Comparison of ENCODE assay signal across 19 cellular contexts in the genomic region with DNA sequence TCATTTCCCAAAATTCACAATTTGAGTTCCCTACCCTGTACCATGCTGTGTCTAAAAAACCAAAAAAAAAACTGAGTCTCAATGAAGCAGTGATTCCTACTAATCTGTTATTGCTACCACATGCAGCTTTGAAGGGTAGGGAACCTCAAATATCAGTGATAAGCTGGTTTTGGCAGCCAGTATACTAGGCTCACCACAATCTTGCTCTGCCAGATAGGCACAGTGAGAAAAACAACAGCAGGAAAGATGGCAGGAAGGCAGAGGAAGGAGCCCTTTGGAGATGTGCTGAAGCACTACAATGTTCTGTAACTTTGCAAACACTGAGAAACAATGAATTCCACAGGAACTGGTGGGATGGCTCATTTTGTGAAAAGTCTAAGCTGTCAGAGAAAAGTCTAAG.
DNase-seq lines count a peak whose midpoint lies in the region; ATAC-seq, FAIRE-seq and TF ChIP-seq lines count a peak whose summit lies in the region.
"Had no signal": no experiment of that assay in that cellular context is flagged by ENCODE, and none has a peak within 500 bp of the region (broad histone marks: within the 10 kb centered on the region; RNA-seq: fewer than 3 reads in every experiment).

No MANE protein-coding gene starts in this region.

- H3K4me1 Mint-ChIP-seq in activated naive CD8-positive, alpha-beta T cell treated with anti-CD3 and anti-CD28 coated beads, Interleukin-2, amount 10 ng/mL, durations not matched to agents 7 days and 5 days, result no peaks in the 10 kb centered on the region
- no peaks in the 10 kb centered on the region for H3K4me1 Mint-ChIP-seq in activated naive CD8-positive, alpha-beta T cell treated with anti-CD3 and anti-CD28 coated beads for 36 hours
- H3K4me1 Mint-ChIP-seq in nephron progenitor cell, result no peaks in the 10 kb centered on the region
- H3K4me1 Mint-ChIP-seq: GM23338 had no signal

- intact Hi-C loops in heart left ventricle (cut with DNase I), result no loop called here

- no peak for DNase-seq in activated naive CD8-positive, alpha-beta T cell treated with anti-CD3 and anti-CD28 coated beads, Interleukin-2, amount 10 ng/mL, durations not matched to agents 7 days and 5 days
- no peak for DNase-seq in activated naive CD8-positive, alpha-beta T cell treated with anti-CD3 and anti-CD28 coated beads for 36 hours
- DNase-seq in choroid plexus epithelial cell (ENCODE audit: low read depth) (peak; percentile 3), heart left ventricle (peak in 1 of 5 donors; percentile 21), nephron progenitor cell (no peak), D721Med (ENCODE audit: insufficient read length, low spot score) (no peak)
- DNase-seq in stimulated activated CD4-positive, alpha-beta T cell treated with anti-CD3 and anti-CD28 coated beads, Interleukin-4, amount 100 ng/mL, for 4 hours, result no peak
- DNase-seq: HCEC 1CT, KG1, NCI-H1105 treated with DMSO at 0.1 percent for 48 hours, NCI-H1694, NCI-H510A, NCI-H774, SHP77 had no signal

- peaks cover 29% of the 10 kb centered on the region for H3K36me3 Mint-ChIP-seq in activated naive CD8-positive, alpha-beta T cell treated with anti-CD3 and anti-CD28 coated beads, Interleukin-2, amount 10 ng/mL, durations not matched to agents 7 days and 5 days
- peaks cover 19% of the 10 kb centered on the region for H3K36me3 Mint-ChIP-seq in activated naive CD8-positive, alpha-beta T cell treated with anti-CD3 and anti-CD28 coated beads for 36 hours
- H3K36me3 Mint-ChIP-seq in nephron progenitor cell (ENCODE audit: low read depth), result peaks cover 55% of the 10 kb centered on the region

- no peak overlapping the region for H3K4me3 Mint-ChIP-seq in activated naive CD8-positive, alpha-beta T cell treated with anti-CD3 and anti-CD28 coated beads, Interleukin-2, amount 10 ng/mL, durations not matched to agents 7 days and 5 days
- no peak overlapping the region for H3K4me3 Mint-ChIP-seq in activated naive CD8-positive, alpha-beta T cell treated with anti-CD3 and anti-CD28 coated beads for 36 hours
- H3K4me3 Mint-ChIP-seq in nephron progenitor cell, result no peak overlapping the region
- H3K4me3 Mint-ChIP-seq: B cell, GM23338 had no signal

- H3K4me1 ChIP-seq in heart left ventricle, result peaks cover 0 to 21% (median 1%) of the 10 kb centered on the region in 12 donors

- no peaks in the 10 kb centered on the region for H3K27me3 ChIP-seq in heart left ventricle

- no peaks in the 10 kb centered on the region for H3K9me3 ChIP-seq in heart left ventricle

- FAIRE-seq in D721Med (lab: Jason Lieb, UNC), result no peak
- FAIRE-seq: RCC 7860 had no signal

- H3K9me3 Mint-ChIP-seq in activated naive CD8-positive, alpha-beta T cell treated with anti-CD3 and anti-CD28 coated beads, Interleukin-2, amount 10 ng/mL, durations not matched to agents 7 days and 5 days, result no peaks in the 10 kb centered on the region
- H3K9me3 Mint-ChIP-seq in activated naive CD8-positive, alpha-beta T cell treated with anti-CD3 and anti-CD28 coated beads for 36 hours, result peaks cover under 1% of the 10 kb centered on the region
- H3K9me3 Mint-ChIP-seq in nephron progenitor cell, result no peaks in the 10 kb centered on the region
- H3K9me3 Mint-ChIP-seq: GM23338 had no signal

- peak overlapping the region; percentile 11 for H3K27ac Mint-ChIP-seq in activated naive CD8-positive, alpha-beta T cell treated with anti-CD3 and anti-CD28 coated beads, Interleukin-2, amount 10 ng/mL, durations not matched to agents 7 days and 5 days
- no peak overlapping the region for H3K27ac Mint-ChIP-seq in activated naive CD8-positive, alpha-beta T cell treated with anti-CD3 and anti-CD28 coated beads for 36 hours
- peak overlapping the region; percentile 6 for H3K27ac Mint-ChIP-seq in nephron progenitor cell
- H3K27ac Mint-ChIP-seq: GM23338 had no signal

- TF ChIP-seq CTCF in choroid plexus epithelial cell (conservative IDR thresholded peaks at IDR 0.05; ENCODE audit: low read depth, low read length), result no peak
- TF ChIP-seq CTCF in heart left ventricle (IDR thresholded peaks at IDR 0.05), result no peak
- TF ChIP-seq CTCF in nephron progenitor cell (IDR thresholded peaks at IDR 0.05), result no peak
- TF ChIP-seq CTCF in D721Med (IDR thresholded peaks at IDR 0.05; ENCODE audit: insufficient read depth, missing control alignments), result no peak

- no peak for ATAC-seq in activated naive CD8-positive, alpha-beta T cell treated with anti-CD3 and anti-CD28 coated beads, Interleukin-2, amount 10 ng/mL, durations not matched to agents 7 days and 5 days (ENCODE audit: low read depth)
- ATAC-seq in heart left ventricle (peak; percentile 71 to 86 (median 80)), GM21717 (IDR thresholded peaks at IDR 0.05; ENCODE audit: unreplicated experiment) (no peak)
- ATAC-seq: GM23338 had no signal

- peak overlapping the region in 11 of 12 donors; percentile 16 to 78 (median 62) for H3K27ac ChIP-seq in heart left ventricle
- H3K27ac ChIP-seq: 22Rv1 had no signal

- no peak overlapping the region for H3K4me3 ChIP-seq in choroid plexus epithelial cell (ENCODE audit: low read depth, low read length)
- H3K4me3 ChIP-seq in heart left ventricle, result no peak overlapping the region
- H3K4me3 ChIP-seq: GM23338 had no signal

- POLR2A ChIA-PET in activated naive CD8-positive, alpha-beta T cell treated with anti-CD3 and anti-CD28 coated beads, Interleukin-2, amount 10 ng/mL, durations not matched to agents 7 days and 5 days (lab: Charles Lee), result no interaction called here

- TF ChIP-seq POLR2A in heart left ventricle (IDR thresholded peaks at IDR 0.05), result no peak

- H3K27me3 Mint-ChIP-seq in activated naive CD8-positive, alpha-beta T cell treated with anti-CD3 and anti-CD28 coated beads, Interleukin-2, amount 10 ng/mL, durations not matched to agents 7 days and 5 days, result no peaks in the 10 kb centered on the region
- no peaks in the 10 kb centered on the region for H3K27me3 Mint-ChIP-seq in activated naive CD8-positive, alpha-beta T cell treated with anti-CD3 and anti-CD28 coated beads for 36 hours
- H3K27me3 Mint-ChIP-seq in nephron progenitor cell (ENCODE audit: low read depth, poor library complexity), result no peaks in the 10 kb centered on the region
- H3K27me3 Mint-ChIP-seq: B cell had no signal

- peaks cover 0 to 99% (median 71%) of the 10 kb centered on the region in 9 donors for H3K36me3 ChIP-seq in heart left ventricle

Comparison
In these comparisons a context has a peak if more than half of its experiments do, and no peak if none do; other contexts are left out.
1. ATAC-seq: peak in heart left ventricle (4 of 4); none in activated naive CD8-positive, alpha-beta T cell treated with anti-CD3 and anti-CD28 coated beads, Interleukin-2, amount 10 ng/mL, durations not matched to agents 7 days and 5 days (single experiment) and GM21717 (single experiment).